Comparison of ENCODE assay signal across 1 cellular context in the genomic region with DNA sequence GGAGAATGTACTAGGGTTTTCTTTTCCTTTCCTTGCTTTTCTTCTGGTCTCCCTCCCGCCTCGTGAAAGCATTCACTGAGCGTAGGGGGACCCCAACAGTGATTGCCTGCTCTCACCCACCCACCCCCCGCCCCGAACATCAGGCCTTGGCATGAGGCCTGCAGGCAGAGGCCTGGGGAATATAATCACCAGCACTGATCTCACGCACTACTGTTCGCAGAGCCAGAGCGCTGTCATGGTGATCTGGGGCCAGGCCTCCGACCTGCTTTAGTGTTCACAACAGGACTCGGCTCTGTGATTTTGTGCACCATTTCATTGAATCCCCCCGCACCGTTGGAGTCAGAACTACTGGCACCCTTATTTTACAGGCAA.
TF ChIP-seq lines count a peak whose summit lies in the region.

No MANE protein-coding gene starts in this region.

TF ChIP-seq in PFSK-1, 5 proteins besides CTCF, POLR2A, EP300 and RAD21 (continued from another document):
- TF ChIP-seq, protein P1, sequence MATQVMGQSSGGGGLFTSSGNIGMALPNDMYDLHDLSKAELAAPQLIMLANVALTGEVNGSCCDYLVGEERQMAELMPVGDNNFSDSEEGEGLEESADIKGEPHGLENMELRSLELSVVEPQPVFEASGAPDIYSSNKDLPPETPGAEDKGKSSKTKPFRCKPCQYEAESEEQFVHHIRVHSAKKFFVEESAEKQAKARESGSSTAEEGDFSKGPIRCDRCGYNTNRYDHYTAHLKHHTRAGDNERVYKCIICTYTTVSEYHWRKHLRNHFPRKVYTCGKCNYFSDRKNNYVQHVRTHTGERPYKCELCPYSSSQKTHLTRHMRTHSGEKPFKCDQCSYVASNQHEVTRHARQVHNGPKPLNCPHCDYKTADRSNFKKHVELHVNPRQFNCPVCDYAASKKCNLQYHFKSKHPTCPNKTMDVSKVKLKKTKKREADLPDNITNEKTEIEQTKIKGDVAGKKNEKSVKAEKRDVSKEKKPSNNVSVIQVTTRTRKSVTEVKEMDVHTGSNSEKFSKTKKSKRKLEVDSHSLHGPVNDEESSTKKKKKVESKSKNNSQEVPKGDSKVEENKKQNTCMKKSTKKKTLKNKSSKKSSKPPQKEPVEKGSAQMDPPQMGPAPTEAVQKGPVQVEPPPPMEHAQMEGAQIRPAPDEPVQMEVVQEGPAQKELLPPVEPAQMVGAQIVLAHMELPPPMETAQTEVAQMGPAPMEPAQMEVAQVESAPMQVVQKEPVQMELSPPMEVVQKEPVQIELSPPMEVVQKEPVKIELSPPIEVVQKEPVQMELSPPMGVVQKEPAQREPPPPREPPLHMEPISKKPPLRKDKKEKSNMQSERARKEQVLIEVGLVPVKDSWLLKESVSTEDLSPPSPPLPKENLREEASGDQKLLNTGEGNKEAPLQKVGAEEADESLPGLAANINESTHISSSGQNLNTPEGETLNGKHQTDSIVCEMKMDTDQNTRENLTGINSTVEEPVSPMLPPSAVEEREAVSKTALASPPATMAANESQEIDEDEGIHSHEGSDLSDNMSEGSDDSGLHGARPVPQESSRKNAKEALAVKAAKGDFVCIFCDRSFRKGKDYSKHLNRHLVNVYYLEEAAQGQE (IDR thresholded peaks at IDR 0.05; ENCODE audit: insufficient read depth in 1 of 2, low read depth in 2 of 2, low read length in 2 of 2): no peak
